ENCODE assay signal across 12 cellular contexts in the genomic region with DNA sequence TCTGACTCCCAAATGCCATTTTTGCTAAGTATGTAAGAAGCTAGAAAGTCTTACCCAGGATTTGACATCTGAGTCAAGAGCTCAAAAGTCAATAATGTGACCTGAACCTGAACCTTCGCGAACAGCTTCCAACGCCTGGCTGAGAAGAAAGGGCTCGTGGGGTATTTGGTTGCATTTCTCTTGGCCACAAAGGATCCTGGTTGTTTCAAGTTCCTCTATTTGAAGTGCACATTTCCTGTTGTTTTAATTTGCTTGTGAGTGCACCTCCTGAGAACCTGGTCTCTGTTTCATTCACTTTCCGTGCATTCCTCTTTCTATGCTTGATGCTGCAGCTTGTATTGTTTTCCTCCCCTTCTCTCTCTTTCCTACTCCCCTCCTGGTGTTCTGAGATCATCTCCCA.
DNase-seq lines count a peak whose midpoint lies in the region; ATAC-seq and FAIRE-seq lines count a peak whose summit lies in the region.
"Had no signal": no experiment of that assay in that cellular context is flagged by ENCODE, and none has a peak within 500 bp of the region (broad histone marks: within the 10 kb centered on the region; RNA-seq: fewer than 3 reads in every experiment).

No MANE protein-coding gene starts in this region.

- DNase-seq in DMS153 (lab: John Stamatoyannopoulos, UW): peak; percentile 69
- DNase-seq in OCI-M1 (lab: John Stamatoyannopoulos, UW): peak; percentile 10
- no peak for DNase-seq in RCC 7860 (ENCODE audit: low spot score)
- DNase-seq in amygdala (lab: John Stamatoyannopoulos, UW): no peak
- DNase-seq in HK-2 (ENCODE audit: unreplicated experiment): no peak
- no peak for DNase-seq in activated CD8-positive, alpha-beta memory T cell treated with anti-CD3 and anti-CD28 coated beads, Interleukin-2, amount 10 ng/mL, durations not matched to agents 7 days and 5 days
- DNase-seq: caudate nucleus; CD4-positive, CD25-positive, alpha-beta regulatory T cell; kidney glomerular epithelial cell; stimulated activated CD4-positive, alpha-beta T cell treated with anti-CD3 and anti-CD28 coated beads, Interleukin-2, amount 100 ng/mL, for 24 hours had no signal

- no peak overlapping the region for H3K4me3 Mint-ChIP-seq in activated CD8-positive, alpha-beta memory T cell treated with anti-CD3 and anti-CD28 coated beads, Interleukin-2, amount 10 ng/mL, durations not matched to agents 7 days and 5 days
- H3K4me3 Mint-ChIP-seq: CD4-positive, CD25-positive, alpha-beta regulatory T cell had no signal

- CTCF ChIA-PET in activated CD8-positive, alpha-beta memory T cell treated with anti-CD3 and anti-CD28 coated beads, Interleukin-2, amount 10 ng/mL, durations not matched to agents 7 days and 5 days (lab: Charles Lee): no interaction called here

- no peak for FAIRE-seq in RCC 7860 (lab: Jason Lieb, UNC)

- ATAC-seq in GM19452 (IDR thresholded peaks at IDR 0.05; ENCODE audit: unreplicated experiment): peak; percentile 72
- peak; percentile 88 for ATAC-seq in HG03354 (IDR thresholded peaks at IDR 0.05; ENCODE audit: poor library complexity, severe bottlenecking, unreplicated experiment)
- no peak for ATAC-seq in activated CD8-positive, alpha-beta memory T cell treated with anti-CD3 and anti-CD28 coated beads, Interleukin-2, amount 10 ng/mL, durations not matched to agents 7 days and 5 days

- H3K9me3 Mint-ChIP-seq in activated CD8-positive, alpha-beta memory T cell treated with anti-CD3 and anti-CD28 coated beads, Interleukin-2, amount 10 ng/mL, durations not matched to agents 7 days and 5 days (ENCODE audit: low read depth): no peaks in the 10 kb centered on the region

- no peaks in the 10 kb centered on the region for H3K4me1 Mint-ChIP-seq in activated CD8-positive, alpha-beta memory T cell treated with anti-CD3 and anti-CD28 coated beads, Interleukin-2, amount 10 ng/mL, durations not matched to agents 7 days and 5 days
- H3K4me1 Mint-ChIP-seq: CD4-positive, CD25-positive, alpha-beta regulatory T cell had no signal

- H3K27me3 Mint-ChIP-seq in activated CD8-positive, alpha-beta memory T cell treated with anti-CD3 and anti-CD28 coated beads, Interleukin-2, amount 10 ng/mL, durations not matched to agents 7 days and 5 days: no peaks in the 10 kb centered on the region

- H3K27ac Mint-ChIP-seq in activated CD8-positive, alpha-beta memory T cell treated with anti-CD3 and anti-CD28 coated beads, Interleukin-2, amount 10 ng/mL, durations not matched to agents 7 days and 5 days: no peak overlapping the region
- H3K27ac Mint-ChIP-seq: CD4-positive, CD25-positive, alpha-beta regulatory T cell had no signal

- no peaks in the 10 kb centered on the region for H3K36me3 Mint-ChIP-seq in activated CD8-positive, alpha-beta memory T cell treated with anti-CD3 and anti-CD28 coated beads, Interleukin-2, amount 10 ng/mL, durations not matched to agents 7 days and 5 days
- H3K36me3 Mint-ChIP-seq: CD4-positive, CD25-positive, alpha-beta regulatory T cell had no signal

Comparison
In these comparisons a context has a peak if more than half of its experiments do, and no peak if none do; other contexts are left out.
1. DNase-seq: peak in DMS153 (single experiment) and OCI-M1 (single experiment); none in RCC 7860 (single experiment), amygdala (0 of 56), HK-2 (single experiment) and activated CD8-positive, alpha-beta memory T cell treated with anti-CD3 and anti-CD28 coated beads, Interleukin-2, amount 10 ng/mL, durations not matched to agents 7 days and 5 days (single experiment).